Comparison of ENCODE assay signal across 20 cellular contexts in the genomic region with DNA sequence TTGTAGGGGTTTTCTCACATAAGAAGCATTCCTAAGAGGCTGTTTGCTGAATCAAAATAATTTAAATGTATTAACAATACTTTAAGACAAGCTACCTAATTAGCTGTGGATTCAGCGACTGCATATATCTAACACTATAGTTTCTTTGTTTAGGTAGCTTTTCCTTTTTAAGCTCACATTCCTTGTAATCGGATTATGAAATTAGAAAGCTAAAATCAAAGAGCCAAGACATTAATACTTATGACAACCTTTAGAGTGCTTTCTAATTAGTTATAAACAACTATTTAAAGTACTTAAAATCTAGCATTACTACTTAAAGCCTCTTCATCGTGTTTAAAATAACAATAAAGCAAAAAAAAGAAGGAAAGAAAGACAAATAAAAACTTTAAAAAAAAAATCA.
DNase-seq lines count a peak whose midpoint lies in the region; ATAC-seq and TF ChIP-seq lines count a peak whose summit lies in the region.
"Had no signal": no experiment of that assay in that cellular context is flagged by ENCODE, and none has a peak within 500 bp of the region (broad histone marks: within the 10 kb centered on the region; RNA-seq: fewer than 3 reads in every experiment).

No MANE protein-coding gene starts in this region.

- no peak overlapping the region for H3K18ac ChIP-seq in H9 (ENCODE audit: insufficient read length, low read depth, low read length)

- no peaks in the 10 kb centered on the region for H3K79me1 ChIP-seq in H9 (ENCODE audit: insufficient read depth, low read depth, low read length, poor library complexity, severe bottlenecking)

- H3K23me2 ChIP-seq in H9 (ENCODE audit: insufficient read length, low read depth, low read length, poor library complexity, severe bottlenecking) = no peaks in the 10 kb centered on the region

- TF ChIP-seq CTCF in H9 (conservative IDR thresholded peaks at IDR 0.05) = no peak
- no peak for TF ChIP-seq CTCF in osteocyte (IDR thresholded peaks at IDR 0.05)

- no peak overlapping the region for H3K4me2 ChIP-seq in H9 (ENCODE audit: insufficient read depth, insufficient read length, low read length)

- peak overlapping the region; percentile 85 to 93 (median 89); a peak in 6 of 7 replicates for H3K27ac Mint-ChIP-seq in H9
- peak overlapping the region; percentile 48 for H3K27ac Mint-ChIP-seq in osteocyte (ENCODE audit: unreplicated experiment)
- H3K27ac Mint-ChIP-seq in T-helper 17 cell = no peak overlapping the region
- H3K27ac Mint-ChIP-seq: CD4-positive, CD25-positive, alpha-beta regulatory T cell had no signal

- H3K4me3 Mint-ChIP-seq in H9 (no peak overlapping the region), osteocyte (ENCODE audit: unreplicated experiment) (no peak overlapping the region), T-helper 17 cell (no peak overlapping the region)
- H3K4me3 Mint-ChIP-seq: CD4-positive, CD25-positive, alpha-beta regulatory T cell had no signal

- H2BK20ac ChIP-seq in H9 (ENCODE audit: low read depth, low read length, poor library complexity, severe bottlenecking) = no peak overlapping the region

- H4K91ac ChIP-seq in H9 (ENCODE audit: insufficient read length, low read depth, low read length) = no peak overlapping the region

- no peaks in the 10 kb centered on the region for H3K27me3 Mint-ChIP-seq in H9 (ENCODE audit: low read depth)
- no peaks in the 10 kb centered on the region for H3K27me3 Mint-ChIP-seq in osteocyte (ENCODE audit: unreplicated experiment)
- H3K27me3 Mint-ChIP-seq in T-helper 17 cell = peaks cover 1% of the 10 kb centered on the region
- H3K27me3 Mint-ChIP-seq: CD4-positive, CD25-positive, alpha-beta regulatory T cell had no signal

- H4K8ac ChIP-seq in H9 (replicated peaks; ENCODE audit: insufficient read length, low read depth, low read length) = no peak overlapping the region

- H3K23ac ChIP-seq in H9 (ENCODE audit: insufficient read length, low read depth, low read length) = no peak overlapping the region

- H3K56ac ChIP-seq in H9 (ENCODE audit: insufficient read length, low read depth, low read length) = no peak overlapping the region

- no peak overlapping the region for H2BK5ac ChIP-seq in H9 (ENCODE audit: insufficient read length, low read length)

- WGBS in H9 (ENCODE audit: extremely low coverage, insufficient read length, low lambda C conversion rate) = no CpG with 5 or more reads among the region's 3 CpGs
- 78 to 100% methylated on average over 1 to 3 of the region's 3 CpGs for WGBS in ectodermal cell, 2 experiments

- H2BK12ac ChIP-seq in H9 (ENCODE audit: insufficient read length, low read depth, low read length) = no peak overlapping the region

- no peaks in the 10 kb centered on the region for H4K20me1 ChIP-seq in H9 (ENCODE audit: control insufficient read depth, insufficient read depth, insufficient read length)

- no peak overlapping the region for H3K4ac ChIP-seq in H9 (ENCODE audit: low read depth, low read length)

- no peaks in the 10 kb centered on the region for H3K36me3 ChIP-seq in ectodermal cell (ENCODE audit: control insufficient read depth, insufficient read depth, low read length)

- H3K36me3 Mint-ChIP-seq in H9 (ENCODE audit: insufficient read depth in 1 of 3, low read depth in 3 of 3) (peaks cover 18 to 31% (median 29%) of the 10 kb centered on the region in 3 experiments), osteocyte (ENCODE audit: unreplicated experiment) (peaks cover 43% of the 10 kb centered on the region), T-helper 17 cell (ENCODE audit: low read depth) (no peaks in the 10 kb centered on the region)
- H3K36me3 Mint-ChIP-seq: CD4-positive, CD25-positive, alpha-beta regulatory T cell had no signal

- no peaks in the 10 kb centered on the region for H3K27me3 ChIP-seq in H9 (ENCODE audit: insufficient read depth, low read length)
- H3K27me3 ChIP-seq in ectodermal cell (ENCODE audit: control insufficient read depth, insufficient read depth, low read length, poor library complexity, severe bottlenecking) = no peaks in the 10 kb centered on the region

- no peak overlapping the region for H3K4me3 ChIP-seq in ectodermal cell (ENCODE audit: insufficient read depth, low read depth, low read length)

- H3K14ac ChIP-seq in H9 (ENCODE audit: insufficient read depth, low read length) = no peak overlapping the region

- no peak for DNase-seq in H9
- peak; percentile 37 for DNase-seq in NCI-H82 (lab: John Stamatoyannopoulos, UW)
- no peak for DNase-seq in osteocyte (ENCODE audit: extremely low spot score, unreplicated experiment)
- no peak for DNase-seq in Right ventricle myocardium superior
- DNase-seq in T-helper 17 cell = no peak
- DNase-seq: CD4-positive, CD25-positive, alpha-beta regulatory T cell; DMS79 treated with DMSO at 0.1 percent for 48 hours; KBM-7; NCI-H1092; NCI-H1436; NCI-H187 treated with DMSO at 0.1 percent for 48 hours; NCI-H2107; NCI-H2227 treated with DMSO at 0.1 percent for 48 hours; NCI-H510A treated with DMSO at 0.1 percent for 48 hours; NCI-H774; RPMI8226; SHP77 treated with DMSO at 0.1 percent for 48 hours had no signal

- no peak overlapping the region for H2AFZ ChIP-seq in H9 (ENCODE audit: low read length)

- no peak for ATAC-seq in Right ventricle myocardium superior (ENCODE audit: poor library complexity)
- no peak for ATAC-seq in T-helper 17 cell
- ATAC-seq in GM19455 (IDR thresholded peaks at IDR 0.05; ENCODE audit: unreplicated experiment) = no peak
- ATAC-seq: HepG2 had no signal

- H3K4me1 ChIP-seq in H9 (ENCODE audit: insufficient read depth, low read length) = peaks cover 3% of the 10 kb centered on the region; the same call in 1 of the 2 replicates
- peaks cover 10% of the 10 kb centered on the region for H3K4me1 ChIP-seq in ectodermal cell (ENCODE audit: control insufficient read depth, insufficient read depth, low read length)

- H3K79me2 ChIP-seq in H9 (ENCODE audit: insufficient read depth, low read length) = no peaks in the 10 kb centered on the region

- H2BK15ac ChIP-seq in H9 (ENCODE audit: low read depth, low read length) = no peak overlapping the region

- peaks cover 35 to 36% of the 10 kb centered on the region in 2 experiments for H3K4me1 Mint-ChIP-seq in H9
- H3K4me1 Mint-ChIP-seq in osteocyte (ENCODE audit: unreplicated experiment) = peaks cover 8% of the 10 kb centered on the region
- H3K4me1 Mint-ChIP-seq in T-helper 17 cell = no peaks in the 10 kb centered on the region

- intact Hi-C loops in Right ventricle myocardium superior (cut with DNase I) = no loop called here

- no peak overlapping the region for H3K9ac ChIP-seq in H9 (ENCODE audit: extremely low read depth, insufficient read length, low read length)

- H2BK120ac ChIP-seq in H9 (ENCODE audit: low read depth, low read length, poor library complexity, severe bottlenecking) = no peak overlapping the region

- H3K9me3 Mint-ChIP-seq in H9 (peaks cover 0 to 5% of the 10 kb centered on the region in 2 experiments; a peak in 1 of 5 replicates), osteocyte (ENCODE audit: unreplicated experiment) (no peaks in the 10 kb centered on the region)
- H3K9me3 Mint-ChIP-seq: CD4-positive, CD25-positive, alpha-beta regulatory T cell had no signal

- H3K9me3 ChIP-seq in H9 (ENCODE audit: control insufficient read depth, low read depth, low read length) = no peaks in the 10 kb centered on the region
- H3K9me3 ChIP-seq in ectodermal cell (ENCODE audit: control insufficient read depth, low read length) = no peaks in the 10 kb centered on the region
- no peaks in the 10 kb centered on the region for H3K9me3 ChIP-seq in T-helper 17 cell (ENCODE audit: control insufficient read depth, low read length, poor library complexity, severe bottlenecking)

- H4K5ac ChIP-seq in H9 (ENCODE audit: insufficient read length, low read depth, low read length) = no peak overlapping the region

- H3K27ac ChIP-seq in H9 (ENCODE audit: insufficient read length, low read depth, low read length) (no peak overlapping the region), ectodermal cell (ENCODE audit: insufficient read depth, low read depth, low read length, poor library complexity, severe bottlenecking) (peak overlapping the region; percentile 63)

- no peak overlapping the region for H3T11ph ChIP-seq in H9 (ENCODE audit: low read length)

- no peak overlapping the region for H2AK5ac ChIP-seq in H9 (ENCODE audit: insufficient read length, low read length)
